ENCODE assay signal across 11 cellular contexts in genomic region chr1:234958702-234959649, GRCh38.
DNase-seq lines count a peak whose midpoint lies in the region; ATAC-seq and TF ChIP-seq lines count a peak whose summit lies in the region.
"Had no signal": no experiment of that assay in that cellular context is flagged by ENCODE, and none has a peak within 500 bp of the region (broad histone marks: within the 10 kb centered on the region; RNA-seq: fewer than 3 reads in every experiment).

No MANE protein-coding gene starts in this region.

- peaks cover 37% of the 10 kb centered on the region for H3K4me1 Mint-ChIP-seq in MCF 10A (ENCODE audit: insufficient read depth, unreplicated experiment)
- H3K4me1 Mint-ChIP-seq in activated naive CD8-positive, alpha-beta T cell treated with anti-CD3 and anti-CD28 coated beads, Interleukin-2, amount 50 U/mL, for 24 hours: peaks cover 98% of the 10 kb centered on the region

- no peak overlapping the region for H3K4me3 Mint-ChIP-seq in MCF 10A (ENCODE audit: unreplicated experiment)
- H3K4me3 Mint-ChIP-seq in activated naive CD8-positive, alpha-beta T cell treated with anti-CD3 and anti-CD28 coated beads, Interleukin-2, amount 50 U/mL, for 24 hours: no peak overlapping the region

- no peaks in the 10 kb centered on the region for H3K9me3 Mint-ChIP-seq in MCF 10A (ENCODE audit: unreplicated experiment)
- no peaks in the 10 kb centered on the region for H3K9me3 Mint-ChIP-seq in activated naive CD8-positive, alpha-beta T cell treated with anti-CD3 and anti-CD28 coated beads, Interleukin-2, amount 50 U/mL, for 24 hours

- H3K36me3 ChIP-seq in breast epithelium: no peaks in the 10 kb centered on the region
- H3K36me3 ChIP-seq in mucosa of stomach (ENCODE audit: control insufficient read depth, insufficient read depth, low read length): no peaks in the 10 kb centered on the region
- H3K36me3 ChIP-seq in upper lobe of left lung: no peaks in the 10 kb centered on the region

- CTCF ChIA-PET in MCF 10A (lab: Yijun Ruan, JAX): interaction anchor here (0.5 to 1.5 kb wide), 6 partner anchors 8 to 455 kb away, joined by 3 to 4 read pairs (median 3); no protein-coding TSS in a partner anchor

- no peaks in the 10 kb centered on the region for H3K36me3 Mint-ChIP-seq in MCF 10A (ENCODE audit: insufficient read depth, unreplicated experiment)
- H3K36me3 Mint-ChIP-seq in activated naive CD8-positive, alpha-beta T cell treated with anti-CD3 and anti-CD28 coated beads, Interleukin-2, amount 50 U/mL, for 24 hours (ENCODE audit: low read depth): no peaks in the 10 kb centered on the region

- 71 to 81% methylated on average over 19 to 21 of the region's 21 CpGs for WGBS in upper lobe of left lung, 2 donors

- H3K4me3 ChIP-seq in breast epithelium (no peak overlapping the region), mucosa of stomach (ENCODE audit: low read length) (no peak overlapping the region), upper lobe of left lung (no peak overlapping the region)

- no TSS peak for BruUV-seq in MCF 10A (replicated peaks; lab: Mats Ljungman, UMichigan)

- DNase-seq in breast epithelium (ENCODE audit: low spot score in 2 of 2) (no peak), MCF 10A (ENCODE audit: unreplicated experiment) (no peak), upper lobe of left lung (no peak), mesenteric fat pad (ENCODE audit: low spot score) (no peak)
- DNase-seq in activated naive CD8-positive, alpha-beta T cell treated with anti-CD3 and anti-CD28 coated beads, Interleukin-2, amount 50 U/mL, for 24 hours: no peak
- DNase-seq: COR-L47, NCI-H524 had no signal

- TF ChIP-seq POLR2A in breast epithelium (IDR thresholded peaks at IDR 0.05) (no peak), upper lobe of left lung (IDR thresholded peaks at IDR 0.05) (no peak)

- H3K27ac ChIP-seq in breast epithelium (peak overlapping the region; percentile 78 to 87), upper lobe of left lung (peak overlapping the region; percentile 3 to 89 (median 84))
- H3K27ac ChIP-seq: parathyroid adenoma had no signal

- H3K4me1 ChIP-seq in breast epithelium (peaks cover 13 to 26% of the 10 kb centered on the region in 2 donors), mucosa of stomach (ENCODE audit: control insufficient read depth, insufficient read depth, low read length) (peaks cover 100% of the 10 kb centered on the region), upper lobe of left lung (peaks cover 61 to 88% (median 69%) of the 10 kb centered on the region in 4 donors)

- H3K9ac ChIP-seq in mucosa of stomach (ENCODE audit: low read length): peak overlapping the region; percentile 40
- H3K9ac ChIP-seq: parathyroid adenoma had no signal

- H3K27me3 Mint-ChIP-seq in MCF 10A (ENCODE audit: insufficient read depth, unreplicated experiment): no peaks in the 10 kb centered on the region
- no peaks in the 10 kb centered on the region for H3K27me3 Mint-ChIP-seq in activated naive CD8-positive, alpha-beta T cell treated with anti-CD3 and anti-CD28 coated beads, Interleukin-2, amount 50 U/mL, for 24 hours

- intact Hi-C loops in breast epithelium (cut with DNase I; ENCODE audit: low total_unique reads): no loop called here
- intact Hi-C loops in MCF 10A (cut with micrococcal nuclease): no loop called here

- H3K27me3 ChIP-seq in breast epithelium (no peaks in the 10 kb centered on the region), mucosa of stomach (ENCODE audit: control insufficient read depth, insufficient read depth, low read length) (no peaks in the 10 kb centered on the region), upper lobe of left lung (no peaks in the 10 kb centered on the region)

- no peak for TF ChIP-seq CTCF in breast epithelium (IDR thresholded peaks at IDR 0.05)
- TF ChIP-seq CTCF in MCF 10A (IDR thresholded peaks at IDR 0.05; ENCODE audit: unreplicated experiment): no peak
- no peak for TF ChIP-seq CTCF in upper lobe of left lung (IDR thresholded peaks at IDR 0.05)

- ATAC-seq in activated naive CD8-positive, alpha-beta T cell treated with anti-CD3 and anti-CD28 coated beads, Interleukin-2, amount 50 U/mL, for 24 hours: no peak
- ATAC-seq in upper lobe of left lung (ENCODE audit: low FRiP score in 2 of 2) (no peak), HG03175 (IDR thresholded peaks at IDR 0.05; ENCODE audit: unreplicated experiment) (no peak), GM18861 (IDR thresholded peaks at IDR 0.05; ENCODE audit: unreplicated experiment) (no peak)

- TF ChIP-seq EP300 in upper lobe of left lung (IDR thresholded peaks at IDR 0.05): no peak

- H3K9me3 ChIP-seq in breast epithelium (no peaks in the 10 kb centered on the region), mucosa of stomach (ENCODE audit: control insufficient read depth, low read length) (no peaks in the 10 kb centered on the region), upper lobe of left lung (no peaks in the 10 kb centered on the region)

- POLR2A ChIA-PET in MCF 10A (lab: Yijun Ruan, JAX): interaction anchor here (1.4 to 2.6 kb wide), 2 partner anchors 21 to 38 kb away, joined by 4 to 12 read pairs; no protein-coding TSS in a partner anchor

- H3K27ac Mint-ChIP-seq in MCF 10A (ENCODE audit: low read depth, unreplicated experiment): no peak overlapping the region
- H3K27ac Mint-ChIP-seq in activated naive CD8-positive, alpha-beta T cell treated with anti-CD3 and anti-CD28 coated beads, Interleukin-2, amount 50 U/mL, for 24 hours: peak overlapping the region; percentile 52
